In the genomic region with DNA sequence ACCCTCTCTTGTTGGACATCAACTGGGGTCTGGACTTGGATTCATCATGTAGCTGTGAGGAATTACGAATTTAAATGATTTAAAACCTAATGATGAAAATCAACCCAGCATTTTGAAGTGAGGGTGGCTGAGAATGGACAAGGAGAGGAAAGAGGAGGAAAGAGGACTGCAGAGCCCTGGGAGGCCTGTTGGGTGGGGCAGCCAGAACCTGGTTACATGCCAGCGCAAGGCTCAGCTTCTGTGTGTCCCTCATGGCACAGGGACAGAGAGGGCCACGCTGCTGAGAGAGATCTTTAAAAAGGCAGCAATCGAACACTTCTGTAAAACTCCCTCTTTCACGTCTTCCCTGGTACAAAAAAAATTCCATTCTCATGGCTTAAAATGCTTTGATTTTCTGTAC, we compare ENCODE assay signal across 28 cellular contexts.
"Had no signal": no experiment of that assay in that cellular context is flagged by ENCODE, and none has a peak within 500 bp of the region (broad histone marks: within the 10 kb centered on the region; RNA-seq: fewer than 3 reads in every experiment).

No MANE protein-coding gene starts in this region.

- H3K4me3 ChIP-seq: neural progenitor cell, pancreas, psoas muscle, right lobe of liver, skin epidermis, smooth muscle cell, suprapubic skin, testis, tibial artery, transverse colon, upper lobe of right lung, uterus had no signal

- H3K27me3 Mint-ChIP-seq: stimulated activated naive CD8-positive, alpha-beta T cell treated with anti-CD3 and anti-CD28 coated beads, Interleukin-15, Interleukin-2, amounts not matched to agents 100 ng/mL and 50 ng/mL, for 24 hours; type B pancreatic cell had no signal

- H3K4me1 ChIP-seq: neural progenitor cell, psoas muscle, testis, upper lobe of right lung, uterus had no signal

- H3K4me1 Mint-ChIP-seq: naive thymus-derived CD4-positive, alpha-beta T cell; natural killer cell; nephron; stimulated activated effector memory CD8-positive, alpha-beta T cell treated with anti-CD3 and anti-CD28 coated beads, Interleukin-12 subunit alpha, Interleukin-12 subunit beta, amount 100 ng/mL, for 72 hours; stimulated activated naive B cell treated with anti-CD40 and anti-IgM and Interleukin-4, amounts not matched to agents 10 μg/mL and 1 μg/mL and 100 μg/mL, for 72 hours had no signal

- H3K4me3 Mint-ChIP-seq: naive thymus-derived CD4-positive, alpha-beta T cell; natural killer cell; nephron; neural progenitor cell; stimulated activated effector memory CD8-positive, alpha-beta T cell treated with anti-CD3 and anti-CD28 coated beads, Interleukin-12 subunit alpha, Interleukin-12 subunit beta, amount 100 ng/mL, for 72 hours; stimulated activated naive B cell treated with anti-CD40 and anti-IgM and Interleukin-4, amounts not matched to agents 10 μg/mL and 1 μg/mL and 100 μg/mL, for 72 hours; stimulated activated naive CD8-positive, alpha-beta T cell treated with anti-CD3 and anti-CD28 coated beads, Interleukin-15, Interleukin-2, amounts not matched to agents 100 ng/mL and 50 ng/mL, for 24 hours; type B pancreatic cell had no signal

- H3K9me3 ChIP-seq: pancreas, psoas muscle, right lobe of liver, suprapubic skin, testis, tibial artery, transverse colon, upper lobe of right lung, uterus had no signal

- H2AFZ ChIP-seq: neural progenitor cell had no signal

- H3K27me3 ChIP-seq: neural progenitor cell, pancreas, right lobe of liver, suprapubic skin, testis, tibial artery, transverse colon, upper lobe of right lung, uterus had no signal

- H3K27ac Mint-ChIP-seq: naive thymus-derived CD4-positive, alpha-beta T cell; natural killer cell; nephron; neural progenitor cell; progenitor cell of endocrine pancreas; stimulated activated effector memory CD8-positive, alpha-beta T cell treated with anti-CD3 and anti-CD28 coated beads, Interleukin-12 subunit alpha, Interleukin-12 subunit beta, amount 100 ng/mL, for 72 hours; stimulated activated naive B cell treated with anti-CD40 and anti-IgM and Interleukin-4, amounts not matched to agents 10 μg/mL and 1 μg/mL and 100 μg/mL, for 72 hours; stimulated activated naive CD8-positive, alpha-beta T cell treated with anti-CD3 and anti-CD28 coated beads, Interleukin-15, Interleukin-2, amounts not matched to agents 100 ng/mL and 50 ng/mL, for 24 hours; type B pancreatic cell had no signal

- H3K36me3 Mint-ChIP-seq: naive thymus-derived CD4-positive, alpha-beta T cell; natural killer cell; neural progenitor cell; stimulated activated effector memory CD8-positive, alpha-beta T cell treated with anti-CD3 and anti-CD28 coated beads, Interleukin-12 subunit alpha, Interleukin-12 subunit beta, amount 100 ng/mL, for 72 hours; stimulated activated naive B cell treated with anti-CD40 and anti-IgM and Interleukin-4, amounts not matched to agents 10 μg/mL and 1 μg/mL and 100 μg/mL, for 72 hours; type B pancreatic cell had no signal

- H3K4me2 ChIP-seq: neural progenitor cell, smooth muscle cell had no signal

- H3K9me3 Mint-ChIP-seq: naive thymus-derived CD4-positive, alpha-beta T cell; natural killer cell; nephron; neural progenitor cell; stimulated activated naive B cell treated with anti-CD40 and anti-IgM and Interleukin-4, amounts not matched to agents 10 μg/mL and 1 μg/mL and 100 μg/mL, for 72 hours; stimulated activated naive CD8-positive, alpha-beta T cell treated with anti-CD3 and anti-CD28 coated beads, Interleukin-15, Interleukin-2, amounts not matched to agents 100 ng/mL and 50 ng/mL, for 24 hours; type B pancreatic cell had no signal

- H3K36me3 ChIP-seq: neural progenitor cell, pancreas, right lobe of liver, suprapubic skin, tibial artery, transverse colon, upper lobe of right lung, uterus had no signal

- H3K27ac ChIP-seq: neural progenitor cell, pancreas, psoas muscle, right lobe of liver, skin epidermis, suprapubic skin, testis, tibial artery, transverse colon, upper lobe of right lung, uterus had no signal

- H3K9ac ChIP-seq: neural progenitor cell had no signal

- DNase-seq: naive thymus-derived CD4-positive, alpha-beta T cell; natural killer cell; occipital lobe; pancreas; psoas muscle; right cardiac atrium; right lobe of liver; stimulated activated CD4-positive, alpha-beta T cell treated with anti-CD3 and anti-CD28 coated beads, Interleukin-15, amount 100 ng/mL, for 24 hours; stimulated activated CD4-positive, alpha-beta T cell treated with anti-CD3 and anti-CD28 coated beads, Interleukin-2, amount 100 ng/mL, for 24 hours; stimulated activated CD4-positive, alpha-beta T cell treated with anti-CD3 and anti-CD28 coated beads, Interleukin-2, amount 100 ng/mL, for 48 hours; stimulated activated CD4-positive, alpha-beta T cell treated with anti-CD3 and anti-CD28 coated beads, Interleukin-4, amount 100 ng/mL, for 24 hours; stimulated activated naive B cell treated with anti-CD40 and anti-IgM and Interleukin-4, amounts not matched to agents 10 μg/mL and 1 μg/mL and 100 μg/mL, for 72 hours; stimulated activated naive CD4-positive, alpha-beta T cell treated with Interleukin-2 at 50 U/mL for 16 hours; substantia nigra; testis; tibial artery; transverse colon; upper lobe of right lung; uterus had no signal
